Comparison of ENCODE assay signal across 8 cellular contexts in the genomic region with DNA sequence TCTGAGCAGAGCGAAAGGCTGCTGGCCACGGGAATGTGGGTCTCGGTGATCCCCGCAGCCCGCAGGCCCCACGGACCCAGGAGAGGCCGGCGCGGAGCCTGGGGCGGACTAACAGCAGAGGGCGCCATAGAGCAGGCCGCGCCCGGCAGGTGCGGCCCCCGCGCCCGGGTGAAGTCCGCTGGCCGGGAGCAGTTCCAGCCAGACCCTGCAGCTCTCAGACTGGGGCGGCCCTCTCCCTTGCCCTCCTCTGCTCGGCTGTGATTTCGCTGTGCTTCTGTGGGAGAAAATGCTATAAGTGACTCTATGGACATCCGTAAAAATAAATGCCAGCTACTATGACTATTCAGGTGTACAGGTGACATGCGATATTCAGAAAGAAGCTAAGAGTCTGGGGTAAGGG. TPM values are rescaled to one million over a fixed set of nuclear protein-coding genes. Genes with fewer than 3 reads are reported as not detected.
DNase-seq lines count a peak whose midpoint lies in the region; ATAC-seq, FAIRE-seq and TF ChIP-seq lines count a peak whose summit lies in the region.

No MANE protein-coding gene starts in this region.

- H3K27ac ChIP-seq in CD4-positive, alpha-beta T cell (ENCODE audit: low read depth, low read length) = no peak overlapping the region
- H3K27ac ChIP-seq in endothelial cell of umbilical vein (ENCODE audit: insufficient read depth, low read depth, low read length) = no peak overlapping the region

- no peaks in the 10 kb centered on the region for H4K20me1 ChIP-seq in endothelial cell of umbilical vein (replicated peaks; ENCODE audit: control insufficient read depth, extremely low read depth, insufficient read depth, low read length)

- no peak overlapping the region for H3K4me2 ChIP-seq in endothelial cell of umbilical vein (ENCODE audit: insufficient read depth, low read length)

- H3K4me3 Mint-ChIP-seq in CD4-positive, alpha-beta T cell = peak overlapping the region; percentile 22
- H3K4me3 Mint-ChIP-seq in natural killer cell treated with Interleukin-12 subunit alpha and Interleukin-12 subunit beta and Interleukin-15 and Interleukin-18, amount 100 ng/mL, for 72 hours = no peak overlapping the region
- H3K4me3 Mint-ChIP-seq in stimulated activated naive CD8-positive, alpha-beta T cell treated with anti-CD3 and anti-CD28 coated beads, Interleukin-15, amount 100 ng/mL, for 72 hours = peak overlapping the region in 1 of 2 donors; percentile 34

- H3K4me3 ChIP-seq in endothelial cell of umbilical vein (replicated peaks in 1 of 3; ENCODE audit: insufficient read depth in 1 of 3, low read depth in 1 of 3, low read length in 3 of 3) = no peak overlapping the region

- H3K27me3 Mint-ChIP-seq in CD4-positive, alpha-beta T cell = peaks cover 88% of the 10 kb centered on the region
- H3K27me3 Mint-ChIP-seq in natural killer cell treated with Interleukin-12 subunit alpha and Interleukin-12 subunit beta and Interleukin-15 and Interleukin-18, amount 100 ng/mL, for 72 hours = peaks cover 42 to 46% of the 10 kb centered on the region in 2 donors
- H3K27me3 Mint-ChIP-seq in stimulated activated naive CD8-positive, alpha-beta T cell treated with anti-CD3 and anti-CD28 coated beads, Interleukin-15, amount 100 ng/mL, for 72 hours = peaks cover 89% of the 10 kb centered on the region

- TF ChIP-seq CTCF in CD4-positive, alpha-beta T cell (IDR thresholded peaks at IDR 0.05) = peak; percentile 99
- TF ChIP-seq CTCF in endothelial cell of umbilical vein (IDR thresholded peaks at IDR 0.05; ENCODE audit: extremely low read depth in 1 of 2, insufficient read depth in 1 of 2, low read depth in 1 of 2, low read length in 2 of 2) = peak; percentile 84 to 98

- H3K4me1 Mint-ChIP-seq in CD4-positive, alpha-beta T cell (ENCODE audit: low read depth) = peaks cover 6% of the 10 kb centered on the region
- peaks cover 0 to 4% of the 10 kb centered on the region in 2 donors for H3K4me1 Mint-ChIP-seq in natural killer cell treated with Interleukin-12 subunit alpha and Interleukin-12 subunit beta and Interleukin-15 and Interleukin-18, amount 100 ng/mL, for 72 hours (ENCODE audit: low read depth in 2 of 2)
- H3K4me1 Mint-ChIP-seq in stimulated activated naive CD8-positive, alpha-beta T cell treated with anti-CD3 and anti-CD28 coated beads, Interleukin-15, amount 100 ng/mL, for 72 hours = peaks cover 18% of the 10 kb centered on the region

- no peak overlapping the region for H3K9ac ChIP-seq in endothelial cell of umbilical vein (replicated peaks; ENCODE audit: extremely low read depth, insufficient read depth, low read length)

- no peaks in the 10 kb centered on the region for H3K36me3 ChIP-seq in endothelial cell of umbilical vein (ENCODE audit: control insufficient read depth in 2 of 2, extremely low read depth in 1 of 2, insufficient read depth in 2 of 2, low read length in 2 of 2)

- dilution Hi-C loops in endothelial cell of umbilical vein (cut with MboI; ENCODE audit: extremely low pct_ligation_motif_present, low sequenced_read_pairs) = loop anchor here (25.0 kb wide), 1 partner anchor 293 kb away; no protein-coding TSS in a partner anchor

- H3K9me1 ChIP-seq in endothelial cell of umbilical vein (replicated peaks; ENCODE audit: control insufficient read depth, extremely low read depth, insufficient read depth, low read length) = no peaks in the 10 kb centered on the region

- no peaks in the 10 kb centered on the region for H3K36me3 Mint-ChIP-seq in CD4-positive, alpha-beta T cell (ENCODE audit: low read depth)
- no peaks in the 10 kb centered on the region for H3K36me3 Mint-ChIP-seq in natural killer cell treated with Interleukin-12 subunit alpha and Interleukin-12 subunit beta and Interleukin-15 and Interleukin-18, amount 100 ng/mL, for 72 hours

- POLR2A ChIA-PET in CD4-positive, alpha-beta T cell (lab: Charles Lee) = interaction anchor here (0.9 kb wide), 1 partner anchor 145 kb away, joined by 4 read pairs; no protein-coding TSS in a partner anchor
- POLR2A ChIA-PET in endothelial cell of umbilical vein (lab: Charles Lee) = no interaction called here

- peak overlapping the region; percentile 61 for H2AFZ ChIP-seq in endothelial cell of umbilical vein (ENCODE audit: low read depth, low read length)

- no peak for TF ChIP-seq POLR2A in endothelial cell of umbilical vein (IDR thresholded peaks at IDR 0.05; ENCODE audit: low read depth, low read length)

- no TSS peak for BruUV-seq in endothelial cell of umbilical vein (replicated peaks; lab: Mats Ljungman, UMichigan)

- CTCF ChIA-PET in CD4-positive, alpha-beta T cell (lab: Charles Lee) = interaction anchor here (0.8 to 2.9 kb wide), 6 partner anchors 124 to 844 kb away, joined by 3 to 19 read pairs (median 4); no protein-coding TSS in a partner anchor
- CTCF ChIA-PET in endothelial cell of umbilical vein (lab: Charles Lee) = interaction anchor here (0.7 to 10.9 kb wide), 21 partner anchors 8 to 845 kb away, joined by 3 to 484 read pairs (median 4); a partner anchor contains a TSS

- FAIRE-seq in endothelial cell of umbilical vein (lab: Jason Lieb, UNC) = no peak

- no peaks in the 10 kb centered on the region for H3K79me2 ChIP-seq in endothelial cell of umbilical vein (ENCODE audit: control insufficient read depth, insufficient read depth, low read length)

- H3K27ac Mint-ChIP-seq in CD4-positive, alpha-beta T cell = no peak overlapping the region
- H3K27ac Mint-ChIP-seq in natural killer cell treated with Interleukin-12 subunit alpha and Interleukin-12 subunit beta and Interleukin-15 and Interleukin-18, amount 100 ng/mL, for 72 hours = no peak overlapping the region
- H3K27ac Mint-ChIP-seq in stimulated activated naive CD8-positive, alpha-beta T cell treated with anti-CD3 and anti-CD28 coated beads, Interleukin-15, amount 100 ng/mL, for 72 hours = no peak overlapping the region

- peak; percentile 66 for ATAC-seq in CD4-positive, alpha-beta T cell (ENCODE audit: poor library complexity)
- peak; percentile 63 for ATAC-seq in GM21528 (IDR thresholded peaks at IDR 0.05; ENCODE audit: low FRiP score, unreplicated experiment)
- peak; percentile 85 to 91 for ATAC-seq in natural killer cell treated with Interleukin-12 subunit alpha and Interleukin-12 subunit beta and Interleukin-15 and Interleukin-18, amount 100 ng/mL, for 72 hours
- ATAC-seq in stimulated activated naive CD8-positive, alpha-beta T cell treated with anti-CD3 and anti-CD28 coated beads, Interleukin-15, amount 100 ng/mL, for 72 hours = peak; percentile 88

- intact Hi-C loops in CD4-positive, alpha-beta T cell (cut with DNase I, micrococcal nuclease) = loop anchor here (1.0 kb wide), 2 partner anchors 154 to 456 kb away; no protein-coding TSS in a partner anchor
- intact Hi-C loops in endothelial cell of umbilical vein (cut with micrococcal nuclease) = loop anchor here (1.0 kb wide), 2 partner anchors 123 to 154 kb away; no protein-coding TSS in a partner anchor

- H3K9me3 ChIP-seq in CD4-positive, alpha-beta T cell (ENCODE audit: control insufficient read depth, low read length) = no peaks in the 10 kb centered on the region
- no peaks in the 10 kb centered on the region for H3K9me3 ChIP-seq in endothelial cell of umbilical vein (replicated peaks; ENCODE audit: control insufficient read depth, insufficient read depth, low read length)

- no peaks in the 10 kb centered on the region for H3K4me1 ChIP-seq in endothelial cell of umbilical vein (ENCODE audit: control insufficient read depth, extremely low read depth, insufficient read depth, low read length)

- H3K27me3 ChIP-seq in CD4-positive, alpha-beta T cell (ENCODE audit: control insufficient read depth, insufficient read depth, low read length) = peaks cover 53% of the 10 kb centered on the region
- peaks cover 7 to 19% of the 10 kb centered on the region in 2 experiments for H3K27me3 ChIP-seq in endothelial cell of umbilical vein (ENCODE audit: control insufficient read depth in 2 of 2, insufficient read depth in 2 of 2, low read length in 2 of 2)

- H3K9me3 Mint-ChIP-seq in CD4-positive, alpha-beta T cell = no peaks in the 10 kb centered on the region
- no peaks in the 10 kb centered on the region for H3K9me3 Mint-ChIP-seq in natural killer cell treated with Interleukin-12 subunit alpha and Interleukin-12 subunit beta and Interleukin-15 and Interleukin-18, amount 100 ng/mL, for 72 hours
- H3K9me3 Mint-ChIP-seq in stimulated activated naive CD8-positive, alpha-beta T cell treated with anti-CD3 and anti-CD28 coated beads, Interleukin-15, amount 100 ng/mL, for 72 hours = no peaks in the 10 kb centered on the region

- peak in 9 of 10 experiments; percentile 29 to 68 (median 47) for DNase-seq in CD4-positive, alpha-beta T cell
- peak; percentile 47 for DNase-seq in NCI-H345 (lab: John Stamatoyannopoulos, UW)
- DNase-seq in activated CD8-positive, alpha-beta memory T cell treated with anti-CD3 and anti-CD28 coated beads for 48 hours (ENCODE audit: low read depth in 2 of 3, low spot score in 2 of 3) = peak; percentile 24 to 44 (median 32)
- peak; percentile 34 for DNase-seq in endothelial cell of umbilical vein (ENCODE audit: low read depth, low spot score)
- DNase-seq in natural killer cell treated with Interleukin-12 subunit alpha and Interleukin-12 subunit beta and Interleukin-15 and Interleukin-18, amount 100 ng/mL, for 72 hours (ENCODE audit: low spot score) = peak; percentile 73
- peak; percentile 55 to 70 for DNase-seq in stimulated activated naive CD8-positive, alpha-beta T cell treated with anti-CD3 and anti-CD28 coated beads, Interleukin-15, amount 100 ng/mL, for 72 hours
- DNase-seq in T1000 (lab: John Stamatoyannopoulos, UW) = no peak

TF ChIP-seq in endothelial cell of umbilical vein, 7 proteins besides CTCF, POLR2A, EP300 and RAD21 (continues in another document):
- no peak for TF ChIP-seq POLR2AphosphoS5 (IDR thresholded peaks at IDR 0.05; ENCODE audit: insufficient read depth, low read depth, low read length)
- no peak for TF ChIP-seq GATA2 (IDR thresholded peaks at IDR 0.05; ENCODE audit: insufficient read depth, insufficient read length, low read depth, low read length)
- no peak for TF ChIP-seq FOS (IDR thresholded peaks at IDR 0.05; ENCODE audit: borderline replicate concordance, insufficient read depth, low read length)
- no peak for TF ChIP-seq JUN (IDR thresholded peaks at IDR 0.05; ENCODE audit: borderline replicate concordance, insufficient read depth, insufficient read length, low read depth)

RNA-seq across cellular contexts. Expression of a gene that starts 37.7 kb away (rescaled TPM):
- total RNA-seq in CD4-positive, alpha-beta T cell = not detected
- not detected in 2 replicates for total RNA-seq in endothelial cell of umbilical vein
- polyA plus RNA-seq in endothelial cell of umbilical vein = not detected in 2 replicates
- polyA plus RNA-seq in endothelial cell of umbilical vein (2011; cell fraction: cytosol; rRNA removed) = not detected in 2 replicates
- not detected in 2 replicates for polyA plus RNA-seq in endothelial cell of umbilical vein (2011; cell fraction: nucleus; rRNA removed)
- polyA plus RNA-seq in endothelial cell of umbilical vein (2012) = not detected in 2 replicates
- not detected in 2 replicates for polyA minus RNA-seq in endothelial cell of umbilical vein
- polyA minus RNA-seq in endothelial cell of umbilical vein (2011; cell fraction: cytosol; rRNA and poly(A)+ RNA removed) = not detected
- polyA minus RNA-seq in endothelial cell of umbilical vein (2011; cell fraction: nucleus; rRNA and poly(A)+ RNA removed) = not detected in 2 replicates
- not detected for total RNA-seq in natural killer cell treated with Interleukin-12 subunit alpha and Interleukin-12 subunit beta and Interleukin-15 and Interleukin-18, amount 100 ng/mL, for 72 hours
